Comparison of ENCODE assay signal across 8 cellular contexts in the genomic region with DNA sequence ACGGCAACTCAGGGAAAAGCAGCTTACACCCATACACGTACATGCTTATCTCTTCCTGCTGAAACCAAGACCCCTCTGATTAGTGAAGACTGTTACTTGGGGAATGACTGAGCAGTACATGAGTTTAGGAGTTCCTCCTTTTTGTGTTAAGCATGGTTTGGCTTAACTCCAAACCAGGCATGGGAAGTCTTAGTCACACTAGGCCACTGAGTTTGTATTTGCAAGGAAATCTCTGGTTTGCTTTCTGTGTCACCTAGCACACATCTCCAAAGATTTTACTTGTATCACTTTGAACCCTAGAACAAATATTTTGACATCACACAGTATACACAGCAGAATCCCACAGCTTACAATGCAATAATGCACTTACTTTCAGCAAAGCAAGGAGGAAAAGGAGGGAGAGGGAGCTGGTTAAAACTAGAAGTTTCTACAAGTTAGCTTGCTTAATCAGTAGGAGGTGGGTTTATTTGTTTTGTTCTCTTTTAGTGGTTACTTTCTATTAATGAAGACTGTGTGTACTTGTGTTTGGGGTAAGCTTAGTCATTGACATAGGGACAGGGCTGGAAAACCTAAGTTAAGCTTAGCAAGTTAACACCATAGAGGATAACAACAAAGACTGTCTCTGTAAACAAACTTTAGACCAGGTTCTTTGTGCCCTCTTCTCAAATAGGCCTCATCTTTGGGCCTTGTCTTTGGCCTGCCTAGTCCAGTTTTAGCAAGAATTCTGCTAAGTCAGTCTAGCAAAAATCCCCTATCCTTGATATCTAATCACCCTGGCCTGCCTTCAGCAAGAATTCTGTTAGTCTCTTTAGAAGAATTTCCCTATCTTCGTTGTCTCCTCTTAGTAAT.
DNase-seq lines count a peak whose midpoint lies in the region; ATAC-seq and TF ChIP-seq lines count a peak whose summit lies in the region.

No MANE protein-coding gene starts in this region.

- ATAC-seq in GM18508 (IDR thresholded peaks at IDR 0.05; ENCODE audit: insufficient read depth, unreplicated experiment) (peak; percentile 56), HG03060 (IDR thresholded peaks at IDR 0.05; ENCODE audit: low read depth, unreplicated experiment) (peak; percentile 63)

- no peak overlapping the region for H3K9ac ChIP-seq in fibroblast of lung (ENCODE audit: insufficient read depth, low read length)
- no peak overlapping the region for H3K9ac ChIP-seq in rectal smooth muscle tissue (ENCODE audit: low read length)

- H3K4me1 ChIP-seq in fibroblast of lung (ENCODE audit: control insufficient read depth, extremely low read depth, insufficient read depth, low read length) (peaks cover 5% of the 10 kb centered on the region), rectal smooth muscle tissue (ENCODE audit: control insufficient read depth, insufficient read depth, low read length) (peaks cover 17% of the 10 kb centered on the region), BE2C (peaks cover 15% of the 10 kb centered on the region)

- H2AFZ ChIP-seq in fibroblast of lung (ENCODE audit: low read length) = no peak overlapping the region

- TF ChIP-seq CTCF in fibroblast of lung (conservative IDR thresholded peaks at IDR 0.05 in 1 of 2, IDR thresholded peaks at IDR 0.05 in 1 of 2; ENCODE audit: low read depth in 1 of 2, low read length in 2 of 2) = no peak
- TF ChIP-seq CTCF in BE2C (IDR thresholded peaks at IDR 0.05; ENCODE audit: low read depth, low read length) = no peak

- no peaks in the 10 kb centered on the region for H3K27me3 ChIP-seq in fibroblast of lung (ENCODE audit: control insufficient read depth, insufficient read depth, low read length)
- no peaks in the 10 kb centered on the region for H3K27me3 ChIP-seq in rectal smooth muscle tissue (ENCODE audit: control insufficient read depth, insufficient read depth, low read length)
- H3K27me3 ChIP-seq in BE2C = no peaks in the 10 kb centered on the region

- H4K20me1 ChIP-seq in fibroblast of lung (ENCODE audit: control insufficient read depth, extremely low read depth, insufficient read depth, low read length) = no peaks in the 10 kb centered on the region

- H3K27ac ChIP-seq in fibroblast of lung (ENCODE audit: insufficient read depth, low read length) (no peak overlapping the region), rectal smooth muscle tissue (ENCODE audit: low read depth, low read length) (peak overlapping the region; percentile 60)

- H3K4me3 ChIP-seq in fibroblast of lung (replicated peaks in 1 of 4; ENCODE audit: control extremely low read depth in 1 of 4, insufficient read depth in 1 of 4, low read depth in 3 of 4, low read length in 4 of 4) (no peak overlapping the region), rectal smooth muscle tissue (ENCODE audit: low read length) (no peak overlapping the region), BE2C (ENCODE audit: low read depth, low read length) (no peak overlapping the region)

- H3K36me3 ChIP-seq in fibroblast of lung (ENCODE audit: control insufficient read depth, insufficient read depth, low read length) (no peaks in the 10 kb centered on the region), rectal smooth muscle tissue (ENCODE audit: control insufficient read depth, insufficient read depth, low read length) (no peaks in the 10 kb centered on the region), BE2C (no peaks in the 10 kb centered on the region)

- peak overlapping the region; percentile 1 for H3K4me2 ChIP-seq in fibroblast of lung (ENCODE audit: extremely low read depth, insufficient read depth, low read length)

- H3K9me3 ChIP-seq in fibroblast of lung (ENCODE audit: control insufficient read depth, insufficient read depth, low read depth, low read length) (no peaks in the 10 kb centered on the region), BE2C (no peaks in the 10 kb centered on the region)

- no peaks in the 10 kb centered on the region for H3K79me2 ChIP-seq in fibroblast of lung (ENCODE audit: control insufficient read depth, insufficient read depth, low read length)

- DNase-seq in SIG-M5 (lab: John Stamatoyannopoulos, UW) = peak; percentile 96
- DNase-seq in fibroblast of lung (ENCODE audit: low read depth in 2 of 2) = peak; percentile 96 to 99
- DNase-seq in NCI-H1436 (lab: John Stamatoyannopoulos, UW) = no peak
- no peak for DNase-seq in BE2C
- no peak for DNase-seq in NCI-H2029 (lab: John Stamatoyannopoulos, UW)

Comparison
In these comparisons a context has a peak if more than half of its experiments do, and no peak if none do; other contexts are left out.
1. DNase-seq: peak in SIG-M5 (single experiment) and fibroblast of lung (2 of 2); none in NCI-H1436 (single experiment), BE2C (single experiment) and NCI-H2029 (single experiment).